In genomic region chr4:134687646-134688628, GRCh38 we compare ENCODE assay signal across 14 cellular contexts.
"Had no signal": no experiment of that assay in that cellular context is flagged by ENCODE, and none has a peak within 500 bp of the region (broad histone marks: within the 10 kb centered on the region; RNA-seq: fewer than 3 reads in every experiment).

No MANE protein-coding gene starts in this region.

- H3K4me1 Mint-ChIP-seq: activated CD4-positive, alpha-beta T cell treated with anti-CD3 and anti-CD28 coated beads for 36 hours; naive B cell; neural progenitor cell had no signal

- H3K36me3 Mint-ChIP-seq: naive B cell, neural progenitor cell had no signal

- H3K4me3 Mint-ChIP-seq: activated CD4-positive, alpha-beta T cell treated with anti-CD3 and anti-CD28 coated beads for 36 hours; neural progenitor cell; T-helper 2 cell treated with Interferon-gamma antibody and Interleukin-4, amounts not matched to agents 5 μg/mL and 100 μg/mL, for 36 hours; WTC11 had no signal

- DNase-seq: activated CD4-positive, alpha-beta T cell treated with anti-CD3 and anti-CD28 coated beads for 36 hours; activated CD4-positive, alpha-beta T cell treated with anti-CD3 and anti-CD28 coated beads, Interleukin-2, amount 50 U/mL, for 48 hours; activated gamma-delta T cell treated with Interleukin-2 at 50 U/mL for 16 hours; adrenal gland; dorsolateral prefrontal cortex; erythroblast; hypothalamus; mammary epithelial cell; naive B cell; stimulated activated naive CD8-positive, alpha-beta T cell treated with anti-CD3 and anti-CD28 coated beads, Interleukin-15, Interleukin-2, amounts not matched to agents 100 U/mL and 50 U/mL, for 24 hours; transverse colon had no signal

- H3K27me3 Mint-ChIP-seq: activated CD4-positive, alpha-beta T cell treated with anti-CD3 and anti-CD28 coated beads for 36 hours; naive B cell had no signal

- H3K27ac Mint-ChIP-seq: activated CD4-positive, alpha-beta T cell treated with anti-CD3 and anti-CD28 coated beads for 36 hours; neural progenitor cell; T-helper 2 cell treated with Interferon-gamma antibody and Interleukin-4, amounts not matched to agents 5 μg/mL and 100 μg/mL, for 36 hours; WTC11 had no signal
